ENCODE assay signal across 12 cellular contexts in the genomic region with DNA sequence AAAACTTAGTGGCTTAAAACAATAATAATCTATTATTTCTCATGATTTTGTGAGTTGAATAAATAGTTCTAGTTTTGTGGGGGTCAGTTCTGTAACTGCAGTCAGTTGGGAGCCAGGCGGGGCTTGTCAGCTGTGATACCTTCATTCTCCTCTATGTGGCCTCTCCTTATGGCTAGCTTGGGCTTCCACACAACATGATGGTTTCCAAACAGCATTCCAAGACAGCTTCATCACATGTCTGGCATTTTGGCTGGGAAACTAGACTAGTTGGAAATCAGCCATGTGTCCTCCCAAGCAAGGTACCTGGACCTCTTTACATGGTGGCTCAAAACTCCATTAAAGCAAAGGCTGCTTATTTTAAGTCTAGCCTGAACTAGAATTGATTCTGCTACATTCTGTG.
A peak's percentile ranks its signal among the peaks of the same experiment; 100 is the strongest.
DNase-seq lines count a peak whose midpoint lies in the region; ATAC-seq and TF ChIP-seq lines count a peak whose summit lies in the region.
"Had no signal": no experiment of that assay in that cellular context is flagged by ENCODE, and none has a peak within 500 bp of the region (broad histone marks: within the 10 kb centered on the region; RNA-seq: fewer than 3 reads in every experiment).

No MANE protein-coding gene starts in this region.

- ATAC-seq in HG03097 (IDR thresholded peaks at IDR 0.05; ENCODE audit: low FRiP score, unreplicated experiment), result no peak
- ATAC-seq: Panc1 had no signal

- DNase-seq in AG20443 (ENCODE audit: low spot score) (peak; percentile 67), HT1080 (ENCODE audit: low read depth) (peak; percentile 76), astrocyte of the spinal cord (ENCODE audit: low read depth, low spot score) (peak; percentile 79), islet precursor cell (peak; percentile 82), NCI-H345 treated with DMSO at 0.1 percent for 48 hours (lab: John Stamatoyannopoulos, UW; ENCODE audit: unreplicated experiment) (no peak)
- no peak for DNase-seq in effector CD4-positive, alpha-beta T cell
- no peak for DNase-seq in activated CD8-positive, alpha-beta memory T cell treated with anti-CD3 and anti-CD28 coated beads for 24 hours
- DNase-seq: activated B cell treated with CpG ODN at 0.5 μM for 24 hours; CD4-positive, CD25-positive, alpha-beta regulatory T cell; naive B cell had no signal

- no peak overlapping the region for H3K4me3 ChIP-seq in astrocyte of the spinal cord (ENCODE audit: low read depth, low read length)

- TF ChIP-seq CTCF in astrocyte of the spinal cord (IDR thresholded peaks at IDR 0.05; ENCODE audit: low read depth, low read length), result peak; percentile 24

- in situ Hi-C loops in astrocyte of the spinal cord (cut with HindIII; ENCODE audit: low sequenced_read_pairs), result no loop called here

Comparison
In these comparisons a context has a peak if more than half of its experiments do, and no peak if none do; other contexts are left out.
1. DNase-seq: peak in AG20443 (single experiment), HT1080 (single experiment), astrocyte of the spinal cord (single experiment) and islet precursor cell (single experiment); none in effector CD4-positive, alpha-beta T cell (single experiment), activated CD8-positive, alpha-beta memory T cell treated with anti-CD3 and anti-CD28 coated beads for 24 hours (single experiment) and NCI-H345 treated with DMSO at 0.1 percent for 48 hours (single experiment).